11 cellular contexts compared by ENCODE assay signal in the genomic region with DNA sequence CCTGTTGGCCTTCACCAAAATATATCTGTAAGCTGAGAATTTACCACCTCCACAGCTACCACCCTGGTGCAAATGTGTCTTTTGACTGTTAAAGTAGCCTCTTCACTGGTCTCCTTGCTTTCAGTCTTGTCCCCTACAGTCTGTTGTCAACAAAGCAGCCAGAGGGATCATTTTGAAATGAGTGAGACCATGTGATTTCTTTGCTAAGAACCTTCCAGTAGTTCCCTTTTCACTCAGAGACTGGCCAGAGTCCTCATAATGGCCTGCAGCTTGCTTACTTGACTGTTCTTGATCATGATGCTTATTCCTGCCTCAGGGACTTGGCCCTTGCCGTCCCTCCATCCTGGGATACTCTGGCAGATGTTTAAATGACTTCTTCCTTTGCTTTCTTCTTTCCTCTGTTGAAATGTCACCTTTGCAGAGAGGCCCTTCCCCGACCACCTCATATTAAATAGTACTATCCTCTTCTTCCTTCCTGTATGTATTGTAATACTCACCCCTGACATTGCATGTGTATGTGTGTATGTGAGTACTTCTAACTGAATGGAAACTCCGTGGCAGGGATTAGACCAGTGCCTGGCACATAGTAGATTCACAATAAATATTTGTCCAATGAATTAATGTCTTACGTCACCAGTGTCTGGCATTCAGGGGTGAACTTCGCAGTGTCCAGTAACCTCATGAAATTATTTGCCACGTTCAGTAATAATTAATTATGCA. TPM values are rescaled to one million over a fixed set of nuclear protein-coding genes. Genes with fewer than 3 reads are reported as not detected.
DNase-seq lines count a peak whose midpoint lies in the region; ATAC-seq, FAIRE-seq and TF ChIP-seq lines count a peak whose summit lies in the region.
"Had no signal": no experiment of that assay in that cellular context is flagged by ENCODE, and none has a peak within 500 bp of the region (broad histone marks: within the 10 kb centered on the region; RNA-seq: fewer than 3 reads in every experiment).

No MANE protein-coding gene starts in this region.

- CTCF ChIA-PET in HepG2 (lab: Yijun Ruan, JAX; ENCODE audit: low intra/inter-chr PET ratio, low total read pairs), result no interaction called here
- CTCF ChIA-PET in mammary epithelial cell (lab: Charles Lee; ENCODE audit: low non-redundant PET), result no interaction called here

- no TSS peak for BruUV-seq in HepG2 (replicated peaks; lab: Mats Ljungman, UMichigan)
- BruUV-seq in mammary epithelial cell (replicated peaks; lab: Mats Ljungman, UMichigan), result TSS peak; percentile 57

- H4K8ac ChIP-seq in neuronal stem cell (ENCODE audit: low read depth, low read length), result no peak overlapping the region

- in situ Hi-C loops in HepG2 (cut with HindIII; ENCODE audit: extremely low pct_ligation_motif_present, low pct_unique_long_range_greater_than_20kb) (no loop called here), mammary epithelial cell (cut with MboI; ENCODE audit: low sequenced_read_pairs in 2 of 2) (no loop called here)

- DNase-seq in HepG2 (ENCODE audit: low spot score) (no peak), mammary epithelial cell (no peak), H4 (ENCODE audit: low spot score) (no peak), neuronal stem cell (ENCODE audit: low spot score) (no peak), 8988T (no peak), NCI-H345 treated with DMSO at 0.1 percent for 48 hours (lab: John Stamatoyannopoulos, UW; ENCODE audit: unreplicated experiment) (no peak)
- DNase-seq: naive B cell had no signal

- no peak overlapping the region for H2BK120ac ChIP-seq in neuronal stem cell (ENCODE audit: low read depth, low read length)

- peaks cover 4% of the 10 kb centered on the region for H3K79me1 ChIP-seq in neuronal stem cell (ENCODE audit: low read depth, low read length)

- no peaks in the 10 kb centered on the region for H3K9me3 ChIP-seq in liver (ENCODE audit: control insufficient read depth in 4 of 4, low read length in 3 of 4)
- no peaks in the 10 kb centered on the region for H3K9me3 ChIP-seq in HepG2 (ENCODE audit: low read length)
- no peaks in the 10 kb centered on the region for H3K9me3 ChIP-seq in mammary epithelial cell (replicated peaks; ENCODE audit: insufficient read depth, low read length)
- no peaks in the 10 kb centered on the region for H3K9me3 ChIP-seq in muscle layer of colon (ENCODE audit: low read length)
- peaks cover 3 to 15% of the 10 kb centered on the region in 2 donors for H3K9me3 ChIP-seq in neuronal stem cell (replicated peaks in 1 of 2; ENCODE audit: control insufficient read depth in 2 of 2, insufficient read depth in 1 of 2, low read depth in 1 of 2, low read length in 2 of 2)

- no peak overlapping the region for H3K23ac ChIP-seq in neuronal stem cell (ENCODE audit: low read depth, low read length, poor library complexity)

- H4K91ac ChIP-seq in neuronal stem cell (ENCODE audit: low read depth, low read length, poor library complexity), result no peak overlapping the region

- TF ChIP-seq CTCF in liver (IDR thresholded peaks at IDR 0.05; ENCODE audit: low read depth, low read length, missing input control) (no peak), HepG2 (CRISPR knock-in tag; IDR thresholded peaks at IDR 0.05) (no peak), mammary epithelial cell (conservative IDR thresholded peaks at IDR 0.05 in 1 of 2, IDR thresholded peaks at IDR 0.05 in 1 of 2; ENCODE audit: extremely low read depth in 1 of 2, insufficient read depth in 1 of 2, low read depth in 1 of 2, low read length in 2 of 2) (no peak)

- WGBS in liver, result 83% methylated on average over 6 of the region's 6 CpGs
- 93% methylated on average over 6 of the region's 6 CpGs for WGBS in HepG2 (ENCODE audit: low lambda C conversion rate)
- WGBS in mammary epithelial cell (ENCODE audit: low coverage, missing lambda C conversion rate), result 10% methylated on average over 6 of the region's 6 CpGs
- no CpG with 5 or more reads among the region's 6 CpGs for WGBS in neuronal stem cell (ENCODE audit: extremely low coverage in 2 of 2, insufficient read length in 2 of 2, insufficient replicate concordance in 1 of 2), 2 donors

- H3K4me1 ChIP-seq in liver (ENCODE audit: control insufficient read depth in 4 of 4, insufficient read depth in 4 of 4, low read length in 3 of 4) (peaks cover 0 to 12% (median 4%) of the 10 kb centered on the region in 4 donors), HepG2 (ENCODE audit: insufficient read depth, low read length) (peaks cover 32% of the 10 kb centered on the region), mammary epithelial cell (ENCODE audit: insufficient read depth, low read length) (peaks cover 59% of the 10 kb centered on the region), muscle layer of colon (ENCODE audit: insufficient read depth, low read length) (peaks cover 52% of the 10 kb centered on the region), neuronal stem cell (ENCODE audit: control insufficient read depth in 2 of 2, insufficient read depth in 1 of 2, low read depth in 1 of 2, low read length in 2 of 2) (peaks cover 7 to 8% of the 10 kb centered on the region in 2 donors)

- H4K20me1 ChIP-seq in HepG2 (ENCODE audit: insufficient read depth, low read length) (no peaks in the 10 kb centered on the region), mammary epithelial cell (ENCODE audit: insufficient read depth, low read length) (no peaks in the 10 kb centered on the region)

- no peak overlapping the region for H2BK15ac ChIP-seq in neuronal stem cell (ENCODE audit: low read length)

- no peak overlapping the region for H2BK12ac ChIP-seq in neuronal stem cell (ENCODE audit: low read length)

- H3K36me3 ChIP-seq in liver (ENCODE audit: control insufficient read depth in 4 of 4, insufficient read depth in 3 of 4, low read depth in 1 of 4, low read length in 3 of 4), result peaks cover 0 to 5% (median 3%) of the 10 kb centered on the region in 4 donors
- peaks cover 5 to 16% of the 10 kb centered on the region in 2 experiments; a peak in 4 of 5 replicates for H3K36me3 ChIP-seq in HepG2 (replicated peaks in 1 of 2; ENCODE audit: control insufficient read depth in 1 of 2, insufficient read depth in 2 of 2, low read length in 2 of 2)
- peaks cover 2% of the 10 kb centered on the region for H3K36me3 ChIP-seq in mammary epithelial cell (ENCODE audit: insufficient read depth, low read length)
- H3K36me3 ChIP-seq in muscle layer of colon (ENCODE audit: insufficient read depth, low read length), result peaks cover 7% of the 10 kb centered on the region
- H3K36me3 ChIP-seq in neuronal stem cell (replicated peaks in 1 of 2; ENCODE audit: control insufficient read depth in 2 of 2, insufficient read depth in 2 of 2, low read length in 2 of 2), result peaks cover 2 to 56% of the 10 kb centered on the region in 2 donors

- no peak overlapping the region for H3K4me3 ChIP-seq in liver (ENCODE audit: low read depth in 1 of 3, low read length in 3 of 3)
- no peak overlapping the region for H3K4me3 ChIP-seq in HepG2 (replicated peaks in 1 of 3; ENCODE audit: insufficient read depth in 1 of 3, low read depth in 2 of 3, low read length in 3 of 3)
- H3K4me3 ChIP-seq in mammary epithelial cell (replicated peaks in 1 of 3; ENCODE audit: insufficient read depth in 1 of 3, low read depth in 2 of 3, low read length in 3 of 3), result no peak overlapping the region
- no peak overlapping the region for H3K4me3 ChIP-seq in muscle layer of colon (ENCODE audit: low read depth in 1 of 2, low read length in 2 of 2)
- H3K4me3 ChIP-seq in neuronal stem cell (ENCODE audit: low read length in 2 of 2), result no peak overlapping the region
- H3K4me3 ChIP-seq: BLaER1 had no signal

- no peak overlapping the region for H3K4me2 ChIP-seq in HepG2 (ENCODE audit: low read depth, low read length)
- peak overlapping the region; percentile 58 for H3K4me2 ChIP-seq in mammary epithelial cell (ENCODE audit: insufficient read depth, low read depth, low read length)
- no peak overlapping the region for H3K4me2 ChIP-seq in neuronal stem cell (ENCODE audit: insufficient read depth, low read length, poor library complexity, severe bottlenecking)
- H3K4me2 ChIP-seq: BLaER1 had no signal

- ATAC-seq in HepG2, result no peak

- TF ChIP-seq EP300 in HepG2 (IDR thresholded peaks at IDR 0.05; ENCODE audit: low read depth in 2 of 2, low read length in 2 of 2), result no peak
- TF ChIP-seq EP300 in HepG2 (CRISPR knock-in tag; IDR thresholded peaks at IDR 0.05; ENCODE audit: borderline replicate concordance), result no peak

- H3K9ac ChIP-seq in liver (ENCODE audit: low read depth in 1 of 2, low read length in 2 of 2) (no peak overlapping the region), HepG2 (ENCODE audit: insufficient read depth, low read depth, low read length) (no peak overlapping the region), mammary epithelial cell (ENCODE audit: insufficient read depth, low read length) (peak overlapping the region; percentile 68), muscle layer of colon (ENCODE audit: low read length) (no peak overlapping the region), neuronal stem cell (ENCODE audit: low read depth, low read length, poor library complexity) (no peak overlapping the region)
- H3K9ac ChIP-seq: BLaER1 had no signal

- POLR2A ChIA-PET in HepG2 (lab: Yijun Ruan, JAX), result interaction anchor here (1.4 kb wide), 1 partner anchor 14 kb away, joined by 3 read pairs; no protein-coding TSS in a partner anchor

- H2BK5ac ChIP-seq in neuronal stem cell (ENCODE audit: low read length), result no peak overlapping the region

- no peak overlapping the region for H3K18ac ChIP-seq in neuronal stem cell (ENCODE audit: low read length)

- TF ChIP-seq POLR2A in HepG2 (IDR thresholded peaks at IDR 0.05; ENCODE audit: insufficient read depth in 1 of 2, low read depth in 2 of 2, low read length in 2 of 2), result no peak

- dilution Hi-C loops in mammary epithelial cell (cut with HindIII; ENCODE audit: low sequenced_read_pairs), result loop anchor here (10.0 kb wide), 1 partner anchor 60 kb away; no protein-coding TSS in a partner anchor

- H3K14ac ChIP-seq in neuronal stem cell (ENCODE audit: low read length), result no peak overlapping the region

- TF ChIP-seq RAD21 in liver (IDR thresholded peaks at IDR 0.05) (no peak), HepG2 (CRISPR knock-in tag; IDR thresholded peaks at IDR 0.05) (no peak)

- H2AFZ ChIP-seq in HepG2 (ENCODE audit: low read length) (no peak overlapping the region), mammary epithelial cell (ENCODE audit: low read depth, low read length) (no peak overlapping the region), neuronal stem cell (ENCODE audit: low read length) (no peak overlapping the region)

- FAIRE-seq in HepG2 (lab: Jason Lieb, UNC), result no peak

- H3K27me3 ChIP-seq in liver (ENCODE audit: control insufficient read depth in 4 of 4, insufficient read depth in 4 of 4, low read length in 3 of 4) (no peaks in the 10 kb centered on the region), HepG2 (ENCODE audit: control insufficient read depth in 1 of 2, insufficient read depth in 2 of 2, low read length in 2 of 2) (no peaks in the 10 kb centered on the region; a peak in 1 of 5 replicates), mammary epithelial cell (ENCODE audit: insufficient read depth, low read length) (no peaks in the 10 kb centered on the region), muscle layer of colon (ENCODE audit: control insufficient read depth in 1 of 2, insufficient read depth in 2 of 2, low read length in 2 of 2) (no peaks in the 10 kb centered on the region), neuronal stem cell (ENCODE audit: control insufficient read depth in 3 of 3, insufficient read depth in 3 of 3, low read depth in 1 of 3, low read length in 3 of 3) (no peaks in the 10 kb centered on the region)
- H3K27me3 ChIP-seq: BLaER1 had no signal

- H3K79me2 ChIP-seq in HepG2 (ENCODE audit: insufficient read depth, low read length) (peaks cover 76% of the 10 kb centered on the region), mammary epithelial cell (ENCODE audit: insufficient read depth, low read length) (peaks cover 73% of the 10 kb centered on the region)

- no peak overlapping the region for H2AK5ac ChIP-seq in neuronal stem cell (ENCODE audit: low read depth, low read length)

- H3K4ac ChIP-seq in neuronal stem cell (ENCODE audit: low read length), result no peak overlapping the region

- intact Hi-C loops in HepG2 (cut with micrococcal nuclease; ENCODE audit: unreplicated experiment), result no loop called here
- intact Hi-C loops in mammary epithelial cell (cut with micrococcal nuclease), result loop anchor here (2.0 kb wide), 2 partner anchors 38 to 52 kb away; partner anchors contain the start of gene SRC

- H3K27ac ChIP-seq in liver (ENCODE audit: low read depth in 1 of 2, low read length in 2 of 2) (peak overlapping the region; percentile 9 to 13), HepG2 (ENCODE audit: extremely low read length, insufficient read depth, low read length) (no peak overlapping the region), mammary epithelial cell (ENCODE audit: insufficient read depth, low read depth, low read length) (peak overlapping the region; percentile 90), muscle layer of colon (ENCODE audit: low read depth, low read length) (peak overlapping the region; percentile 64), neuronal stem cell (replicated peaks; ENCODE audit: low read length) (no peak overlapping the region)
- H3K27ac ChIP-seq: BLaER1 had no signal

RNA-seq across cellular contexts. Expression of gene MANBAL, which starts 5.0 kb away (rescaled TPM):
- total RNA-seq in liver (10 to 100 TPM in 1 of 2 donors, 1 to 10 TPM in 1; 10.0 to 10.8 TPM), HepG2 (2016; rRNA removed; fragmentation: Illumina TruSeq; extraction: Trizol) (16.5 and 18.6 TPM in 2 replicates), mammary epithelial cell (10 to 100 TPM; 19.0 to 58.5 TPM)
- polyA plus RNA-seq in liver (10 to 100 TPM; 15.1 to 23.2 TPM), HepG2 (2011; rRNA removed) (70.2 and 74.1 TPM in 2 replicates), mammary epithelial cell (117 TPM)
- total RNA-seq in HepG2 (2016; cell fraction: cytosol; rRNA removed; fragmentation: Illumina TruSeq; extraction: Trizol; ENCODE audit: low read depth), result 10.8 and 15.2 TPM in 2 replicates
- total RNA-seq in HepG2 (2016; cell fraction: insoluble cytoplasmic fraction; rRNA removed; fragmentation: Illumina TruSeq; extraction: Trizol), result 15.1 and 16.2 TPM in 2 replicates
- total RNA-seq in HepG2 (2016; cell fraction: membrane; rRNA removed; fragmentation: Illumina TruSeq; extraction: Trizol), result 25.3 and 29.5 TPM in 2 replicates
- total RNA-seq in HepG2 (2016; cell fraction: nucleus; rRNA removed; fragmentation: Illumina TruSeq; extraction: Trizol), result 15.3 and 19.6 TPM in 2 replicates
- 93.3 and 98.4 TPM in 2 replicates for polyA plus RNA-seq in HepG2 (2011; cell fraction: cytosol; rRNA removed)
- polyA plus RNA-seq in HepG2 (2011; cell fraction: nucleus; rRNA removed), result 35.2 and 44.3 TPM in 2 replicates
- 45.7 and 46.8 TPM in 2 replicates for polyA plus RNA-seq in HepG2 (2012)
- 48.1 and 71.4 TPM in 2 replicates for polyA plus RNA-seq in HepG2 (2016; cell fraction: cytosol; fragmentation: Illumina TruSeq; extraction: Trizol; ENCODE audit: low read depth)
- 55.8 and 57.5 TPM in 2 replicates for polyA plus RNA-seq in HepG2 (2016; cell fraction: insoluble cytoplasmic fraction; fragmentation: Illumina TruSeq; extraction: Trizol; ENCODE audit: low read depth)
- polyA plus RNA-seq in HepG2 (2016; cell fraction: membrane; fragmentation: Illumina TruSeq; extraction: Trizol; ENCODE audit: low read depth), result 67.6 and 91.3 TPM in 2 replicates
- 68.3 and 69.5 TPM in 2 replicates for polyA plus RNA-seq in HepG2 (2016; cell fraction: nucleus; fragmentation: Illumina TruSeq; extraction: Trizol; ENCODE audit: insufficient read depth, low read depth)
- polyA minus RNA-seq in HepG2 (2011; rRNA and poly(A)+ RNA removed; ENCODE audit: low replicate concordance), result 47.1 and 62.0 TPM in 2 replicates
- 11.5 and 14.7 TPM in 2 replicates for polyA minus RNA-seq in HepG2 (2011; cell fraction: cytosol; rRNA and poly(A)+ RNA removed)
- polyA minus RNA-seq in HepG2 (2011; cell fraction: nucleus; rRNA and poly(A)+ RNA removed), result 7.6 and 12.7 TPM in 2 replicates
- 58.0 TPM for polyA minus RNA-seq in mammary epithelial cell
- total RNA-seq in H4 (2014; rRNA removed; shearing (Covaris generic)), result 14.5 and 18.8 TPM in 2 replicates
- 66.5 TPM for polyA plus RNA-seq in neuronal stem cell (2013, experiment 1 of 2)
- polyA plus RNA-seq in neuronal stem cell (2013, experiment 2 of 2), result 66.4 TPM

RNA-seq across cellular contexts. Expression of gene GHRH, which starts 32.8 kb away (rescaled TPM):
- total RNA-seq in liver, result not detected
- not detected for polyA plus RNA-seq in liver
- not detected in 2 replicates for total RNA-seq in HepG2 (2016; rRNA removed; fragmentation: Illumina TruSeq; extraction: Trizol)
- not detected in 2 replicates for total RNA-seq in HepG2 (2016; cell fraction: cytosol; rRNA removed; fragmentation: Illumina TruSeq; extraction: Trizol; ENCODE audit: low read depth)
- not detected in 2 replicates for total RNA-seq in HepG2 (2016; cell fraction: insoluble cytoplasmic fraction; rRNA removed; fragmentation: Illumina TruSeq; extraction: Trizol)
- not detected in 2 replicates for total RNA-seq in HepG2 (2016; cell fraction: membrane; rRNA removed; fragmentation: Illumina TruSeq; extraction: Trizol)
- total RNA-seq in HepG2 (2016; cell fraction: nucleus; rRNA removed; fragmentation: Illumina TruSeq; extraction: Trizol), result not detected in 2 replicates
- not detected in 2 replicates for polyA plus RNA-seq in HepG2 (2011; rRNA removed)
- polyA plus RNA-seq in HepG2 (2011; cell fraction: cytosol; rRNA removed), result not detected in 2 replicates
- polyA plus RNA-seq in HepG2 (2011; cell fraction: nucleus; rRNA removed), result not detected in 2 replicates
- polyA plus RNA-seq in HepG2 (2012), result not detected in 2 replicates
- polyA plus RNA-seq in HepG2 (2016; cell fraction: cytosol; fragmentation: Illumina TruSeq; extraction: Trizol; ENCODE audit: low read depth), result not detected in 2 replicates
- not detected in 2 replicates for polyA plus RNA-seq in HepG2 (2016; cell fraction: insoluble cytoplasmic fraction; fragmentation: Illumina TruSeq; extraction: Trizol; ENCODE audit: low read depth)
- polyA plus RNA-seq in HepG2 (2016; cell fraction: membrane; fragmentation: Illumina TruSeq; extraction: Trizol; ENCODE audit: low read depth), result not detected in 2 replicates
- polyA plus RNA-seq in HepG2 (2016; cell fraction: nucleus; fragmentation: Illumina TruSeq; extraction: Trizol; ENCODE audit: insufficient read depth, low read depth), result not detected in 2 replicates
- not detected in 2 replicates for polyA minus RNA-seq in HepG2 (2011; rRNA and poly(A)+ RNA removed; ENCODE audit: low replicate concordance)
- not detected in 2 replicates for polyA minus RNA-seq in HepG2 (2011; cell fraction: cytosol; rRNA and poly(A)+ RNA removed)
- polyA minus RNA-seq in HepG2 (2011; cell fraction: nucleus; rRNA and poly(A)+ RNA removed), result not detected in 2 replicates
- not detected for total RNA-seq in mammary epithelial cell
- polyA plus RNA-seq in mammary epithelial cell, result not detected
- not detected for polyA minus RNA-seq in mammary epithelial cell
- not detected in 2 replicates for total RNA-seq in H4 (2014; rRNA removed; shearing (Covaris generic))
- 0.96 TPM for polyA plus RNA-seq in neuronal stem cell (2013, experiment 1 of 2)
- 1.8 TPM for polyA plus RNA-seq in neuronal stem cell (2013, experiment 2 of 2)
- total RNA-seq: LHCN-M2 had no signal

RNA-seq across cellular contexts. Expression of gene SRC, which starts 51.5 kb away (rescaled TPM):
- total RNA-seq in liver (10 to 100 TPM in 1 of 2 donors, 1 to 10 TPM in 1; 7.1 to 21.2 TPM), HepG2 (2016; rRNA removed; fragmentation: Illumina TruSeq; extraction: Trizol) (54.7 and 59.7 TPM in 2 replicates), mammary epithelial cell (10 to 100 TPM; 52.7 to 60.2 TPM)
- polyA plus RNA-seq in liver (1 to 10 TPM; 3.3 to 3.7 TPM), HepG2 (2011; rRNA removed) (192 and 229 TPM in 2 replicates), mammary epithelial cell (39.3 TPM)
- total RNA-seq in HepG2 (2016; cell fraction: cytosol; rRNA removed; fragmentation: Illumina TruSeq; extraction: Trizol; ENCODE audit: low read depth), result 18.4 and 21.0 TPM in 2 replicates
- 48.2 and 56.8 TPM in 2 replicates for total RNA-seq in HepG2 (2016; cell fraction: insoluble cytoplasmic fraction; rRNA removed; fragmentation: Illumina TruSeq; extraction: Trizol)
- total RNA-seq in HepG2 (2016; cell fraction: membrane; rRNA removed; fragmentation: Illumina TruSeq; extraction: Trizol), result 25.3 and 30.3 TPM in 2 replicates
- total RNA-seq in HepG2 (2016; cell fraction: nucleus; rRNA removed; fragmentation: Illumina TruSeq; extraction: Trizol), result 60.1 and 65.6 TPM in 2 replicates
- polyA plus RNA-seq in HepG2 (2011; cell fraction: cytosol; rRNA removed), result 97.4 and 112 TPM in 2 replicates
- polyA plus RNA-seq in HepG2 (2011; cell fraction: nucleus; rRNA removed), result 448 and 459 TPM in 2 replicates
- polyA plus RNA-seq in HepG2 (2012), result 148 and 158 TPM in 2 replicates
- 3.4 and 4.0 TPM in 2 replicates for polyA plus RNA-seq in HepG2 (2016; cell fraction: cytosol; fragmentation: Illumina TruSeq; extraction: Trizol; ENCODE audit: low read depth)
- 43.5 and 52.9 TPM in 2 replicates for polyA plus RNA-seq in HepG2 (2016; cell fraction: insoluble cytoplasmic fraction; fragmentation: Illumina TruSeq; extraction: Trizol; ENCODE audit: low read depth)
- polyA plus RNA-seq in HepG2 (2016; cell fraction: membrane; fragmentation: Illumina TruSeq; extraction: Trizol; ENCODE audit: low read depth), result 13.5 and 16.0 TPM in 2 replicates
- 92.1 and 101 TPM in 2 replicates for polyA plus RNA-seq in HepG2 (2016; cell fraction: nucleus; fragmentation: Illumina TruSeq; extraction: Trizol; ENCODE audit: insufficient read depth, low read depth)
- 0.87 and 280 TPM in 2 replicates for polyA minus RNA-seq in HepG2 (2011; rRNA and poly(A)+ RNA removed; ENCODE audit: low replicate concordance)
- polyA minus RNA-seq in HepG2 (2011; cell fraction: cytosol; rRNA and poly(A)+ RNA removed), result 92.5 and 127 TPM in 2 replicates
- 209 and 267 TPM in 2 replicates for polyA minus RNA-seq in HepG2 (2011; cell fraction: nucleus; rRNA and poly(A)+ RNA removed)
- polyA minus RNA-seq in mammary epithelial cell, result 54.6 TPM
- 7.2 and 7.6 TPM in 2 replicates for total RNA-seq in H4 (2014; rRNA removed; shearing (Covaris generic))
- 32.2 TPM for polyA plus RNA-seq in neuronal stem cell (2013, experiment 1 of 2)
- 33.5 TPM for polyA plus RNA-seq in neuronal stem cell (2013, experiment 2 of 2)

Comparison
In these comparisons a context has a peak if more than half of its experiments do, and no peak if none do; other contexts are left out.
1. H3K27ac ChIP-seq: peak in liver (2 of 2), mammary epithelial cell (single experiment) and muscle layer of colon (single experiment); none in HepG2 (single experiment) and neuronal stem cell (single experiment).